8 cellular contexts compared by ENCODE assay signal in the genomic region with DNA sequence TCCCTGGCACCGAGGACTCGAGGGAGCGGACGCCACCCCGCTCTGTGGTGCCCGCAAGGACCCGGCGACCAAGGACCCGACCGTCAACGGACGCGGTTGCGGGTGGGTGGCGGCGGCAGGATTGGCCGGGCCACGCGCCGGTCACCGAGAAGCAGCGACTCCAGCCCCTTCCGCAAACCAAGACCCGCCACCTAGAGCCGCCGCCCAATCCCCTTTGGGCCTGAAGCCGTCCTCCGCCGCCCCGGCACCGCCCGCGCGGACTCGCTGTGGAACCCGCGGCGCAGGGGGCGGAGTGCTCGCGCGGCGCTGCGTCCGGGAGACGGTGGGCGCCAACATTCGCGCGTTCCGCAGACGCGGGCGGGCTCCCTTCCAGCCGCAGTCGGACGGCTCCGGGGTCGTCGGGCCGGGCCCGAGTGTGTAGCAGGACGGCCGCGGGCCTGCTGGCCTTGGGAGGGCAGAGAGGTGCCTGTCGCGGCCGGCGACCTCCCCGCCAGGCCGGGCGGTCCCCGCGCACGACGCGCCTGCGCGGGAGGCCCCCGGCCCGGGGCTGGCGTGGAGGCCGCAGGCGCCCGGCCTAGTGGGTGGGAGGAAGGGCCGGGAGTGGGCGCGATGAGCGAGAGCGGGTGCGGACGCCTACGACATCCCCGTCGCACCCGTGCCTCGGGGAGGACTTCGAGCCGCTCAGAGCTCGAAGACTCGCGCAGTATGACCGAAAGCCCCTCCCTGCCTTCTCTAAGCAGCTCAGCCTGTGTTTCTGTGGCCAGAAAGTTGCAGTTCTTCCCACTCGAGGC. TPM values are rescaled to one million over a fixed set of nuclear protein-coding genes. Genes with fewer than 3 reads are reported as not detected.
DNase-seq lines count a peak whose midpoint lies in the region; ATAC-seq, FAIRE-seq and TF ChIP-seq lines count a peak whose summit lies in the region.

A gene (plus strand): TSS at position 258 of the 791 bp plus-strand sequence. CDS start 893 bp downstream, outside the sequence.
A gene with protein sequence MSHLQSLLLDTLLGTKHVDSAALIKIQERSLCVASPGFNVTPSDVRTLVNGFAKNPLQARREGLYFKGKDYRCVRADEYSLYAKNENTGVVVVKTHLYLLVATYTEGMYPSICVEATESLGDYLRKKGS (minus strand): TSS at position 123 of the 791 bp plus-strand sequence. CDS start 799 bp downstream, outside the sequence.

- WGBS in esophagus, 2 donors, result 0% methylated on average over 97 to 104 of the region's 104 CpGs

- H3K27me3 ChIP-seq in NT2/D1 (ENCODE audit: insufficient read depth, insufficient read length) (no peaks in the 10 kb centered on the region), esophagus (ENCODE audit: control insufficient read depth in 1 of 2, insufficient read depth in 2 of 2, low read length in 2 of 2) (no peaks in the 10 kb centered on the region), muscle layer of colon (ENCODE audit: control insufficient read depth in 1 of 2, insufficient read depth in 2 of 2, low read length in 2 of 2) (no peaks in the 10 kb centered on the region)

- H3K36me3 ChIP-seq in NT2/D1 (ENCODE audit: insufficient read depth, insufficient read length, low read length) (peaks cover 5% of the 10 kb centered on the region), esophagus (ENCODE audit: control insufficient read depth in 2 of 2, insufficient read depth in 2 of 2, low read length in 1 of 2) (no peaks in the 10 kb centered on the region), muscle layer of colon (ENCODE audit: insufficient read depth, low read length) (no peaks in the 10 kb centered on the region)

- H3K9me3 ChIP-seq in NT2/D1 (ENCODE audit: insufficient read depth, low read length), result no peaks in the 10 kb centered on the region
- no peaks in the 10 kb centered on the region for H3K9me3 ChIP-seq in esophagus (ENCODE audit: control insufficient read depth in 2 of 2, insufficient read depth in 1 of 2, low read depth in 1 of 2, low read length in 1 of 2)
- H3K9me3 ChIP-seq in muscle layer of colon (ENCODE audit: low read length), result no peaks in the 10 kb centered on the region

- no peak for TF ChIP-seq CTCF in D721Med (IDR thresholded peaks at IDR 0.05; ENCODE audit: insufficient read depth, missing control alignments)

- no peak for FAIRE-seq in D721Med (lab: Jason Lieb, UNC)

- H3K27ac ChIP-seq in esophagus (ENCODE audit: low read depth in 2 of 2, low read length in 1 of 2) (peak within 1 kb of the TSS; percentile 85 to 95), muscle layer of colon (ENCODE audit: low read depth, low read length) (peak within 1 kb of the TSS; percentile 87)

- ATAC-seq in GM21381 (IDR thresholded peaks at IDR 0.05; ENCODE audit: unreplicated experiment), result peak; percentile 87

- DNase-seq in D721Med (ENCODE audit: insufficient read length, low spot score) (peak; percentile 67), HT1080 (ENCODE audit: low read depth) (peak; percentile 80), NT2/D1 (ENCODE audit: low read depth, low spot score) (peak; percentile 35), activated T-cell treated with anti-CD3 and anti-CD28 coated beads for 48 hours (ENCODE audit: low read depth) (peak; percentile 68)
- peak; percentile 52 to 64 for DNase-seq in stimulated activated CD8-positive, alpha-beta memory T cell treated with anti-CD3 and anti-CD28 coated beads, Interleukin-7, amount 100 ng/mL, for 48 hours (ENCODE audit: extremely low read depth in 1 of 2, low read depth in 1 of 2)

- peak within 1 kb of the TSS; percentile 72 for H3K4me3 ChIP-seq in NT2/D1 (ENCODE audit: insufficient read length, low read depth)
- H3K4me3 ChIP-seq in esophagus (ENCODE audit: low read depth in 1 of 2, low read length in 2 of 2), result peak within 1 kb of the TSS; percentile 74 to 88
- H3K4me3 ChIP-seq in muscle layer of colon (ENCODE audit: low read depth in 1 of 2, low read length in 2 of 2), result peak within 1 kb of the TSS; percentile 66 to 84

- H3K4me1 ChIP-seq in NT2/D1 (ENCODE audit: insufficient read depth, insufficient read length), result no peaks in the 10 kb centered on the region
- peaks cover 0 to 3% of the 10 kb centered on the region in 2 donors for H3K4me1 ChIP-seq in esophagus (ENCODE audit: control insufficient read depth in 2 of 2, insufficient read depth in 2 of 2, low read length in 1 of 2)
- peaks cover 19% of the 10 kb centered on the region for H3K4me1 ChIP-seq in muscle layer of colon (ENCODE audit: insufficient read depth, low read length)

- H3K9ac ChIP-seq in NT2/D1 (ENCODE audit: insufficient read length, low read depth), result peak within 1 kb of the TSS; percentile 89
- H3K9ac ChIP-seq in muscle layer of colon (ENCODE audit: low read length), result peak within 1 kb of the TSS; percentile 78

RNA-seq across cellular contexts. Expression of the first gene that starts in this region (rescaled TPM):
- total RNA-seq in HT1080 (2014; rRNA removed; shearing (Covaris generic)), result 0.27 and 0.47 TPM in 2 replicates
- polyA plus RNA-seq in HT1080 (2015; cell fraction: cytosol; rRNA removed), result 0.62 and 0.72 TPM in 2 replicates
- 0.59 and 1.2 TPM in 2 replicates for polyA plus RNA-seq in HT1080 (2015; cell fraction: nucleus; rRNA removed)
- 1 to 10 TPM; 4.8 to 9.0 TPM for polyA plus RNA-seq in esophagus

RNA-seq across cellular contexts. Expression of the second gene that starts in this region (rescaled TPM):
- total RNA-seq in HT1080 (2014; rRNA removed; shearing (Covaris generic)), result 0.42 TPM in 1 of 2 replicates, not detected in the other
- polyA plus RNA-seq in HT1080 (2015; cell fraction: cytosol; rRNA removed), result 0.43 and 0.81 TPM in 2 replicates
- polyA plus RNA-seq in HT1080 (2015; cell fraction: nucleus; rRNA removed), result 0.57 TPM in 1 of 2 replicates, not detected in the other
- polyA plus RNA-seq in esophagus, result under 1 TPM; 0.39 to 0.55 TPM

Comparison
In these comparisons a context has a peak if more than half of its experiments do, and no peak if none do; other contexts are left out.
1. Peak in every context shown above with its lines: DNase-seq, ATAC-seq, H3K4me3 ChIP-seq and H3K27ac ChIP-seq.